Comparison of ENCODE assay signal across 1 cellular context in the genomic region with DNA sequence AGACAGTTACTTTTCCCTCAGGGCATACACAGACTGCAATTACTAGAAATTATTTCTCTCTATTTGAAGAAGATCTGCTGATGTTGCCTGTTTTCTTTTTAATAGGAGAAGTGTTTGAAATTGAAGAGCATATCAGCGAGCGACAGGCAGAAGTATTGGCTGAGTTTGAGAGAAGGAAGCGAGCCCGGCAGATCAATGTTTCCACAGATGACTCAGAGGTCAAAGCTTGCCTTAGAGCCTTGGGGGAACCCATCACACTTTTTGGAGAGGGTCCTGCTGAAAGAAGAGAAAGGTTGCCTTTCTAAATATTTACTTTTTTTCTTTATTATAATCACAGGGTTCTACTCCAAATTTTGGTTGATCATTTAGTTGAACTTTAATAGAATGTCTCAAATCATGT.
TF ChIP-seq lines count a peak whose summit lies in the region.

No MANE protein-coding gene starts in this region.

TF ChIP-seq in HepG2, 621 proteins besides CTCF, POLR2A, EP300 and RAD21 (continued from another document):
- TF ChIP-seq, protein P1, sequence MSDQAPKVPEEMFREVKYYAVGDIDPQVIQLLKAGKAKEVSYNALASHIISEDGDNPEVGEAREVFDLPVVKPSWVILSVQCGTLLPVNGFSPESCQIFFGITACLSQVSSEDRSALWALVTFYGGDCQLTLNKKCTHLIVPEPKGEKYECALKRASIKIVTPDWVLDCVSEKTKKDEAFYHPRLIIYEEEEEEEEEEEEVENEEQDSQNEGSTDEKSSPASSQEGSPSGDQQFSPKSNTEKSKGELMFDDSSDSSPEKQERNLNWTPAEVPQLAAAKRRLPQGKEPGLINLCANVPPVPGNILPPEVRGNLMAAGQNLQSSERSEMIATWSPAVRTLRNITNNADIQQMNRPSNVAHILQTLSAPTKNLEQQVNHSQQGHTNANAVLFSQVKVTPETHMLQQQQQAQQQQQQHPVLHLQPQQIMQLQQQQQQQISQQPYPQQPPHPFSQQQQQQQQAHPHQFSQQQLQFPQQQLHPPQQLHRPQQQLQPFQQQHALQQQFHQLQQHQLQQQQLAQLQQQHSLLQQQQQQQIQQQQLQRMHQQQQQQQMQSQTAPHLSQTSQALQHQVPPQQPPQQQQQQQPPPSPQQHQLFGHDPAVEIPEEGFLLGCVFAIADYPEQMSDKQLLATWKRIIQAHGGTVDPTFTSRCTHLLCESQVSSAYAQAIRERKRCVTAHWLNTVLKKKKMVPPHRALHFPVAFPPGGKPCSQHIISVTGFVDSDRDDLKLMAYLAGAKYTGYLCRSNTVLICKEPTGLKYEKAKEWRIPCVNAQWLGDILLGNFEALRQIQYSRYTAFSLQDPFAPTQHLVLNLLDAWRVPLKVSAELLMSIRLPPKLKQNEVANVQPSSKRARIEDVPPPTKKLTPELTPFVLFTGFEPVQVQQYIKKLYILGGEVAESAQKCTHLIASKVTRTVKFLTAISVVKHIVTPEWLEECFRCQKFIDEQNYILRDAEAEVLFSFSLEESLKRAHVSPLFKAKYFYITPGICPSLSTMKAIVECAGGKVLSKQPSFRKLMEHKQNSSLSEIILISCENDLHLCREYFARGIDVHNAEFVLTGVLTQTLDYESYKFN (CRISPR knock-in tag; conservative IDR thresholded peaks at IDR 0.05) = peak; percentile 59
- TF ChIP-seq ZC3H13 (CRISPR knock-in tag; IDR thresholded peaks at IDR 0.05) (no peak), ZNF468 (CRISPR knock-in tag; IDR thresholded peaks at IDR 0.05) (no peak), NFATC3 (CRISPR knock-in tag; IDR thresholded peaks at IDR 0.05) (no peak), ZNF501 (CRISPR knock-in tag; IDR thresholded peaks at IDR 0.05) (no peak), ZBTB42 (CRISPR knock-in tag; IDR thresholded peaks at IDR 0.05) (no peak), JUN (CRISPR knock-in tag; IDR thresholded peaks at IDR 0.05) (0 out of 2 replicates have a peak, but pooled peaks have one; percentile 30), RBAK (CRISPR knock-in tag; IDR thresholded peaks at IDR 0.05) (no peak), ZNF329 (CRISPR knock-in tag; IDR thresholded peaks at IDR 0.05; ENCODE audit: low read depth) (no peak), NRL (CRISPR knock-in tag; IDR thresholded peaks at IDR 0.05; ENCODE audit: borderline replicate concordance) (no peak), PHF20 (CRISPR knock-in tag; IDR thresholded peaks at IDR 0.05) (no peak), ZNF841 (CRISPR knock-in tag; IDR thresholded peaks at IDR 0.05; ENCODE audit: borderline replicate concordance) (no peak), PHB2 (IDR thresholded peaks at IDR 0.05; ENCODE audit: partially characterized antibody) (no peak), MAFG (CRISPR knock-in tag; IDR thresholded peaks at IDR 0.05) (no peak), SALL1 (CRISPR knock-in tag; IDR thresholded peaks at IDR 0.05) (no peak), JUND (CRISPR knock-in tag; IDR thresholded peaks at IDR 0.05) (peak; percentile 70; the same call in 1 of the 2 replicates), KLF6 (CRISPR knock-in tag; IDR thresholded peaks at IDR 0.05) (no peak), SMAD1 (CRISPR knock-in tag; IDR thresholded peaks at IDR 0.05; ENCODE audit: borderline replicate concordance, low read depth) (no peak), FOSL1 (CRISPR knock-in tag; IDR thresholded peaks at IDR 0.05; ENCODE audit: borderline replicate concordance) (peak; percentile 49; the same call in 1 of the 2 replicates), DPF2 (CRISPR knock-in tag; IDR thresholded peaks at IDR 0.05; ENCODE audit: borderline replicate concordance, low read depth) (0 out of 2 replicates have a peak, but pooled peaks have one; percentile 19)
- TF ChIP-seq, protein P2, sequence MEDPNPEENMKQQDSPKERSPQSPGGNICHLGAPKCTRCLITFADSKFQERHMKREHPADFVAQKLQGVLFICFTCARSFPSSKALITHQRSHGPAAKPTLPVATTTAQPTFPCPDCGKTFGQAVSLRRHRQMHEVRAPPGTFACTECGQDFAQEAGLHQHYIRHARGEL (CRISPR knock-in tag; IDR thresholded peaks at IDR 0.05) = no peak
- TF ChIP-seq, protein P3, sequence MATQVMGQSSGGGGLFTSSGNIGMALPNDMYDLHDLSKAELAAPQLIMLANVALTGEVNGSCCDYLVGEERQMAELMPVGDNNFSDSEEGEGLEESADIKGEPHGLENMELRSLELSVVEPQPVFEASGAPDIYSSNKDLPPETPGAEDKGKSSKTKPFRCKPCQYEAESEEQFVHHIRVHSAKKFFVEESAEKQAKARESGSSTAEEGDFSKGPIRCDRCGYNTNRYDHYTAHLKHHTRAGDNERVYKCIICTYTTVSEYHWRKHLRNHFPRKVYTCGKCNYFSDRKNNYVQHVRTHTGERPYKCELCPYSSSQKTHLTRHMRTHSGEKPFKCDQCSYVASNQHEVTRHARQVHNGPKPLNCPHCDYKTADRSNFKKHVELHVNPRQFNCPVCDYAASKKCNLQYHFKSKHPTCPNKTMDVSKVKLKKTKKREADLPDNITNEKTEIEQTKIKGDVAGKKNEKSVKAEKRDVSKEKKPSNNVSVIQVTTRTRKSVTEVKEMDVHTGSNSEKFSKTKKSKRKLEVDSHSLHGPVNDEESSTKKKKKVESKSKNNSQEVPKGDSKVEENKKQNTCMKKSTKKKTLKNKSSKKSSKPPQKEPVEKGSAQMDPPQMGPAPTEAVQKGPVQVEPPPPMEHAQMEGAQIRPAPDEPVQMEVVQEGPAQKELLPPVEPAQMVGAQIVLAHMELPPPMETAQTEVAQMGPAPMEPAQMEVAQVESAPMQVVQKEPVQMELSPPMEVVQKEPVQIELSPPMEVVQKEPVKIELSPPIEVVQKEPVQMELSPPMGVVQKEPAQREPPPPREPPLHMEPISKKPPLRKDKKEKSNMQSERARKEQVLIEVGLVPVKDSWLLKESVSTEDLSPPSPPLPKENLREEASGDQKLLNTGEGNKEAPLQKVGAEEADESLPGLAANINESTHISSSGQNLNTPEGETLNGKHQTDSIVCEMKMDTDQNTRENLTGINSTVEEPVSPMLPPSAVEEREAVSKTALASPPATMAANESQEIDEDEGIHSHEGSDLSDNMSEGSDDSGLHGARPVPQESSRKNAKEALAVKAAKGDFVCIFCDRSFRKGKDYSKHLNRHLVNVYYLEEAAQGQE (IDR thresholded peaks at IDR 0.05; ENCODE audit: borderline replicate concordance in 1 of 2, low read depth in 1 of 2, low read length in 2 of 2) = no peak
- TF ChIP-seq, protein P4, sequence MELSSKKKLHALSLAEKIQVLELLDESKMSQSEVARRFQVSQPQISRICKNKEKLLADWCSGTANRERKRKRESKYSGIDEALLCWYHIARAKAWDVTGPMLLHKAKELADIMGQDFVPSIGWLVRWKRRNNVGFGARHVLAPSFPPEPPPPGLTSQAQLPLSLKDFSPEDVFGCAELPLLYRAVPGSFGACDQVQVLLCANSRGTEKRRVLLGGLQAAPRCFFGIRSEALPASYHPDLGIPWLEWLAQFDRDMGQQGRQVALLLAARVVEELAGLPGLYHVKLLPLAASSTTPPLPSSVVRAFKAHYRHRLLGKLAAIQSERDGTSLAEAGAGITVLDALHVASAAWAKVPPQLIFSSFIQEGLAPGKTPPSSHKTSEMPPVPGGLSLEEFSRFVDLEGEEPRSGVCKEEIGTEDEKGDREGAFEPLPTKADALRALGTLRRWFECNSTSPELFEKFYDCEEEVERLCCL (CRISPR knock-in tag; IDR thresholded peaks at IDR 0.05; ENCODE audit: borderline replicate concordance) = no peak
- TF ChIP-seq, protein P5, sequence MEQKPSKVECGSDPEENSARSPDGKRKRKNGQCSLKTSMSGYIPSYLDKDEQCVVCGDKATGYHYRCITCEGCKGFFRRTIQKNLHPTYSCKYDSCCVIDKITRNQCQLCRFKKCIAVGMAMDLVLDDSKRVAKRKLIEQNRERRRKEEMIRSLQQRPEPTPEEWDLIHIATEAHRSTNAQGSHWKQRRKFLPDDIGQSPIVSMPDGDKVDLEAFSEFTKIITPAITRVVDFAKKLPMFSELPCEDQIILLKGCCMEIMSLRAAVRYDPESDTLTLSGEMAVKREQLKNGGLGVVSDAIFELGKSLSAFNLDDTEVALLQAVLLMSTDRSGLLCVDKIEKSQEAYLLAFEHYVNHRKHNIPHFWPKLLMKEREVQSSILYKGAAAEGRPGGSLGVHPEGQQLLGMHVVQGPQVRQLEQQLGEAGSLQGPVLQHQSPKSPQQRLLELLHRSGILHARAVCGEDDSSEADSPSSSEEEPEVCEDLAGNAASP (CRISPR knock-in tag; IDR thresholded peaks at IDR 0.05; ENCODE audit: borderline replicate concordance) = no peak
- TF ChIP-seq, protein P6, sequence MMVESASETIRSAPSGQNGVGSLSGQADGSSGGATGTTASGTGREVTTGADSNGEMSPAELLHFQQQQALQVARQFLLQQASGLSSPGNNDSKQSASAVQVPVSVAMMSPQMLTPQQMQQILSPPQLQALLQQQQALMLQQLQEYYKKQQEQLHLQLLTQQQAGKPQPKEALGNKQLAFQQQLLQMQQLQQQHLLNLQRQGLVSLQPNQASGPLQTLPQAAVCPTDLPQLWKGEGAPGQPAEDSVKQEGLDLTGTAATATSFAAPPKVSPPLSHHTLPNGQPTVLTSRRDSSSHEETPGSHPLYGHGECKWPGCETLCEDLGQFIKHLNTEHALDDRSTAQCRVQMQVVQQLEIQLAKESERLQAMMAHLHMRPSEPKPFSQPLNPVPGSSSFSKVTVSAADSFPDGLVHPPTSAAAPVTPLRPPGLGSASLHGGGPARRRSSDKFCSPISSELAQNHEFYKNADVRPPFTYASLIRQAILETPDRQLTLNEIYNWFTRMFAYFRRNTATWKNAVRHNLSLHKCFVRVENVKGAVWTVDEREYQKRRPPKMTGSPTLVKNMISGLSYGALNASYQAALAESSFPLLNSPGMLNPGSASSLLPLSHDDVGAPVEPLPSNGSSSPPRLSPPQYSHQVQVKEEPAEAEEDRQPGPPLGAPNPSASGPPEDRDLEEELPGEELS (CRISPR knock-in tag; IDR thresholded peaks at IDR 0.05) = no peak
